ENCODE assay signal across 1 cellular context in the genomic region with DNA sequence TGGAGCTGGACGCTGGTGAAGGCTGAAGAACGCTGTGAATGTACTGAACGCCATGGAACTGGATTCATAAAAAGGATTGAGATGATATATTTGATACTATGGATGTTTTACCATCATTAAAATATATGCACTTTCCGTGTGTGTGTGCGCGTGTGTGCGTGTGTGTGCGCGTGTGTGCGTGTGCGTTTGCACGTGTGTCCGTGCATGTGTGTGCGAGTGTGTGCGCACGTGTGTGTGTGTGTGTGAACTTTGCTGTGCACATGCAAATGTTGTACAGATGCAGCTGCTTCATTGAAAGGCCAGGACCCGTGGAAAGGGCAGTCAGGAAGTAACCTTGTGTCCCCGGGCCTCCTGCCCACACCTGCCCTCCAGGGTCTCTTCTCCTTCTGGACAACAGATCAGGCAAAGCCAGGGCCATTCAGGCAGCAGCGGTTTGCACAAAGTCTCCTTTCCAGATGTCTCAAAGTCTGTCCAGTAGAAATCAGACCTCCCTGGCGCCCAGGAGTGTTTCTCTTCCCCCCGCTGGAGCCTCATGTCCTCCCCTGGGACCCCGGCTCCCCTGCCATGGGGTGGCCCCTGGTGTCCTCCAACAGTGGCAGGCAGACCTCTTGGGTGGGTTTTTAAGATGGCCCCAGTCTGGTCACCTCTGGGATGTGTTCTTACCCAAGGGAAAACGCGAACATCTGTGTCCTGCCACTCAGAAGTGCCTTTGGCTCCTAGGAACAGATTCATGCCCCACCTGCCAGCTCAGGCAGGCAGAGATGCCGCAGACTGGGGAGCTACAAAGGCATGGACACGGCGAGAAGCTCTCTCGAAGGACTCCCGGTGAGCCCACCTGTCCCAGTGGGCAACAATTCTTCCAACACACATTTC.
TF ChIP-seq lines count a peak whose summit lies in the region.

No MANE protein-coding gene starts in this region.

TF ChIP-seq in IMR-90, 13 proteins besides CTCF, POLR2A, EP300 and RAD21 (continued from another document):
- TF ChIP-seq, protein P1, sequence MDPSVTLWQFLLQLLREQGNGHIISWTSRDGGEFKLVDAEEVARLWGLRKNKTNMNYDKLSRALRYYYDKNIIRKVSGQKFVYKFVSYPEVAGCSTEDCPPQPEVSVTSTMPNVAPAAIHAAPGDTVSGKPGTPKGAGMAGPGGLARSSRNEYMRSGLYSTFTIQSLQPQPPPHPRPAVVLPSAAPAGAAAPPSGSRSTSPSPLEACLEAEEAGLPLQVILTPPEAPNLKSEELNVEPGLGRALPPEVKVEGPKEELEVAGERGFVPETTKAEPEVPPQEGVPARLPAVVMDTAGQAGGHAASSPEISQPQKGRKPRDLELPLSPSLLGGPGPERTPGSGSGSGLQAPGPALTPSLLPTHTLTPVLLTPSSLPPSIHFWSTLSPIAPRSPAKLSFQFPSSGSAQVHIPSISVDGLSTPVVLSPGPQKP (IDR thresholded peaks at IDR 0.05; ENCODE audit: borderline replicate concordance, low read depth, low read length), result no peak
- TF ChIP-seq RFX5 (IDR thresholded peaks at IDR 0.05; ENCODE audit: low read depth, low read length), result no peak
- no peak for TF ChIP-seq NFE2L2 (IDR thresholded peaks at IDR 0.05; ENCODE audit: low read depth, low read length)
- TF ChIP-seq SMC3 (IDR thresholded peaks at IDR 0.05; ENCODE audit: low read depth, low read length), result no peak
- no peak for TF ChIP-seq MXI1 (IDR thresholded peaks at IDR 0.05; ENCODE audit: borderline replicate concordance, low read depth, low read length)
- TF ChIP-seq CHD1 (IDR thresholded peaks at IDR 0.05; ENCODE audit: low read depth, low read length), result no peak
- no peak for TF ChIP-seq MAZ (IDR thresholded peaks at IDR 0.05; ENCODE audit: borderline replicate concordance, low read depth, low read length)
- TF ChIP-seq, protein P2, sequence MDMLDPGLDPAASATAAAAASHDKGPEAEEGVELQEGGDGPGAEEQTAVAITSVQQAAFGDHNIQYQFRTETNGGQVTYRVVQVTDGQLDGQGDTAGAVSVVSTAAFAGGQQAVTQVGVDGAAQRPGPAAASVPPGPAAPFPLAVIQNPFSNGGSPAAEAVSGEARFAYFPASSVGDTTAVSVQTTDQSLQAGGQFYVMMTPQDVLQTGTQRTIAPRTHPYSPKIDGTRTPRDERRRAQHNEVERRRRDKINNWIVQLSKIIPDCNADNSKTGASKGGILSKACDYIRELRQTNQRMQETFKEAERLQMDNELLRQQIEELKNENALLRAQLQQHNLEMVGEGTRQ (IDR thresholded peaks at IDR 0.05; ENCODE audit: low read depth, low read length), result no peak
